ENCODE assay signal across 1 cellular context in genomic region chr14:39219075-39219499, GRCh38.
TF ChIP-seq lines count a peak whose summit lies in the region.

No MANE protein-coding gene starts in this region.

TF ChIP-seq in HepG2, 621 proteins besides CTCF, POLR2A, EP300 and RAD21 (continues in another document):
- peak; percentile 43 for TF ChIP-seq GATAD2A (CRISPR knock-in tag; IDR thresholded peaks at IDR 0.05)
- no peak for TF ChIP-seq ZMAT5 (CRISPR knock-in tag; IDR thresholded peaks at IDR 0.05; ENCODE audit: borderline replicate concordance, low read depth)
- TF ChIP-seq FOXM1 (CRISPR knock-in tag; IDR thresholded peaks at IDR 0.05) = no peak
- TF ChIP-seq ZNF615 (CRISPR knock-in tag; IDR thresholded peaks at IDR 0.05; ENCODE audit: borderline replicate concordance) = no peak
- TF ChIP-seq EHMT2 (IDR thresholded peaks at IDR 0.05; ENCODE audit: borderline replicate concordance, low read depth, low read length) = 0 out of 2 replicates have a peak, but pooled peaks have one; percentile 9
- no peak for TF ChIP-seq MTERF4 (CRISPR knock-in tag; IDR thresholded peaks at IDR 0.05)
- no peak for TF ChIP-seq HNRNPUL1 (IDR thresholded peaks at IDR 0.05; ENCODE audit: low read depth, low read length)
- no peak for TF ChIP-seq ETS1 (CRISPR knock-in tag; IDR thresholded peaks at IDR 0.05)
- no peak for TF ChIP-seq SNAI1 (CRISPR knock-in tag; IDR thresholded peaks at IDR 0.05; ENCODE audit: borderline replicate concordance)
- TF ChIP-seq ZNF414 (CRISPR knock-in tag; IDR thresholded peaks at IDR 0.05) = no peak
- TF ChIP-seq PITX1 (CRISPR knock-in tag; IDR thresholded peaks at IDR 0.05) = no peak
- no peak for TF ChIP-seq BCL3 (CRISPR knock-in tag; IDR thresholded peaks at IDR 0.05)
- TF ChIP-seq SKIL (CRISPR knock-in tag; IDR thresholded peaks at IDR 0.05; ENCODE audit: borderline replicate concordance) = no peak
- no peak for TF ChIP-seq ZFP36L1 (CRISPR knock-in tag; IDR thresholded peaks at IDR 0.05)
- no peak for TF ChIP-seq MZF1 (CRISPR knock-in tag; IDR thresholded peaks at IDR 0.05; ENCODE audit: borderline replicate concordance)
- no peak for TF ChIP-seq SMAD3 (CRISPR knock-in tag; IDR thresholded peaks at IDR 0.05)
- TF ChIP-seq SP140L (CRISPR knock-in tag; IDR thresholded peaks at IDR 0.05; ENCODE audit: borderline replicate concordance) = no peak
- TF ChIP-seq U2AF1 (optimal IDR thresholded peaks at IDR 0.05; ENCODE audit: low read depth, low read length) = no peak
- TF ChIP-seq ZNF660 (CRISPR knock-in tag; IDR thresholded peaks at IDR 0.05; ENCODE audit: borderline replicate concordance, low read depth) = no peak
- no peak for TF ChIP-seq SNAPC4 (CRISPR knock-in tag; IDR thresholded peaks at IDR 0.05)
- TF ChIP-seq ZNF317 (CRISPR knock-in tag; IDR thresholded peaks at IDR 0.05) = no peak
- TF ChIP-seq ZNF841 (CRISPR knock-in tag; IDR thresholded peaks at IDR 0.05; ENCODE audit: borderline replicate concordance) = no peak
- no peak for TF ChIP-seq NFE2 (CRISPR knock-in tag; IDR thresholded peaks at IDR 0.05)
- TF ChIP-seq ZBTB25 (CRISPR knock-in tag; IDR thresholded peaks at IDR 0.05) = no peak
- no peak for TF ChIP-seq TRAFD1 (CRISPR knock-in tag; IDR thresholded peaks at IDR 0.05; ENCODE audit: borderline replicate concordance)
- no peak for TF ChIP-seq ZNF280B (CRISPR knock-in tag; IDR thresholded peaks at IDR 0.05; ENCODE audit: borderline replicate concordance)
- TF ChIP-seq ZNF530 (CRISPR knock-in tag; IDR thresholded peaks at IDR 0.05; ENCODE audit: low read depth) = no peak
- no peak for TF ChIP-seq NAIF1 (CRISPR knock-in tag; IDR thresholded peaks at IDR 0.05; ENCODE audit: borderline replicate concordance)
- TF ChIP-seq ZNF557 (CRISPR knock-in tag; IDR thresholded peaks at IDR 0.05) = no peak
- no peak for TF ChIP-seq CCDC6 (CRISPR knock-in tag; IDR thresholded peaks at IDR 0.05)
- peak; percentile 69 for TF ChIP-seq RARA (CRISPR knock-in tag; IDR thresholded peaks at IDR 0.05)
- no peak for TF ChIP-seq AGO1 (IDR thresholded peaks at IDR 0.05; ENCODE audit: low read depth, low read length, poor library complexity, severe bottlenecking)
- no peak for TF ChIP-seq ESRRA (CRISPR knock-in tag; IDR thresholded peaks at IDR 0.05; ENCODE audit: low read depth)
- TF ChIP-seq CHCHD3 (CRISPR knock-in tag; IDR thresholded peaks at IDR 0.05) = no peak
- TF ChIP-seq ZBTB7A (CRISPR knock-in tag; IDR thresholded peaks at IDR 0.05) = no peak
- TF ChIP-seq SPEN (CRISPR knock-in tag; IDR thresholded peaks at IDR 0.05; ENCODE audit: low read depth) = no peak
- TF ChIP-seq JUND (CRISPR knock-in tag; IDR thresholded peaks at IDR 0.05) = no peak
- TF ChIP-seq ZNF746 (CRISPR knock-in tag; IDR thresholded peaks at IDR 0.05) = no peak
- no peak for TF ChIP-seq ZNF768 (CRISPR knock-in tag; IDR thresholded peaks at IDR 0.05)
